Comparison of ENCODE assay signal across 2 cellular contexts in the genomic region with DNA sequence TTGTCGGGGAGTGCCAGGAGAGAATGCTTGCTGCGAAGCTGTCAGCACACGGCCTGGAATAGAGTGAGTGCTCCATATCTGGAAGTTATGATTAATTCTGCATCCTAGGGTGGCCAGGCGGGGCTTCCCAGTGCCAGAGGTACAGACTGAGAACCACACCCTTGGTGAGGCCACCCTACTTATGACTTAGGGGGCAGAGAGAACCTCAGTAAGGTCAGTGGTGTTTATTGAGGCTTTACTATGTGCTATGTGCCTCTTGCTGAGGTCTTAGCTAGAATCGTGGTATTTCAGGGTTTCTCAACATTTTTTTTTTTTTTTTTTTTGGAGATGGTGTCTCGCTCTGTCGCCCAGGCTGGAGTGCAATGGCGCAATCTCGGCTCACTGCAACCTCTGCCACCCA.
A peak's percentile ranks its signal among the peaks of the same experiment; 100 is the strongest.
TF ChIP-seq lines count a peak whose summit lies in the region.

No MANE protein-coding gene starts in this region.

TF ChIP-seq in K562, 482 proteins besides CTCF, POLR2A, EP300 and RAD21:
- TF ChIP-seq MYC (IDR thresholded peaks at IDR 0.05; ENCODE audit: low read depth, low read length) (0 out of 2 replicates have a peak, but pooled peaks have one; percentile 4), MYC (CRISPR knock-in tag; IDR thresholded peaks at IDR 0.05; ENCODE audit: borderline replicate concordance, low read depth) (no peak), ELF1 (tag; IDR thresholded peaks at IDR 0.05) (peak; percentile 15), NR2C2 (CRISPR knock-in tag; IDR thresholded peaks at IDR 0.05) (no peak), NR2C2 (tag; IDR thresholded peaks at IDR 0.05) (0 out of 2 replicates have a peak, but pooled peaks have one; percentile 22), ZNF766 (CRISPR knock-in tag; conservative IDR thresholded peaks at IDR 0.05) (0 out of 2 replicates have a peak, but pooled peaks have one; percentile 4), BCOR (IDR thresholded peaks at IDR 0.05) (no peak)
- TF ChIP-seq, protein P1, sequence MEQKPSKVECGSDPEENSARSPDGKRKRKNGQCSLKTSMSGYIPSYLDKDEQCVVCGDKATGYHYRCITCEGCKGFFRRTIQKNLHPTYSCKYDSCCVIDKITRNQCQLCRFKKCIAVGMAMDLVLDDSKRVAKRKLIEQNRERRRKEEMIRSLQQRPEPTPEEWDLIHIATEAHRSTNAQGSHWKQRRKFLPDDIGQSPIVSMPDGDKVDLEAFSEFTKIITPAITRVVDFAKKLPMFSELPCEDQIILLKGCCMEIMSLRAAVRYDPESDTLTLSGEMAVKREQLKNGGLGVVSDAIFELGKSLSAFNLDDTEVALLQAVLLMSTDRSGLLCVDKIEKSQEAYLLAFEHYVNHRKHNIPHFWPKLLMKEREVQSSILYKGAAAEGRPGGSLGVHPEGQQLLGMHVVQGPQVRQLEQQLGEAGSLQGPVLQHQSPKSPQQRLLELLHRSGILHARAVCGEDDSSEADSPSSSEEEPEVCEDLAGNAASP (IDR thresholded peaks at IDR 0.05), result no peak

TF ChIP-seq in WTC11, 78 proteins besides CTCF, POLR2A, EP300 and RAD21:
- TF ChIP-seq, protein P2, sequence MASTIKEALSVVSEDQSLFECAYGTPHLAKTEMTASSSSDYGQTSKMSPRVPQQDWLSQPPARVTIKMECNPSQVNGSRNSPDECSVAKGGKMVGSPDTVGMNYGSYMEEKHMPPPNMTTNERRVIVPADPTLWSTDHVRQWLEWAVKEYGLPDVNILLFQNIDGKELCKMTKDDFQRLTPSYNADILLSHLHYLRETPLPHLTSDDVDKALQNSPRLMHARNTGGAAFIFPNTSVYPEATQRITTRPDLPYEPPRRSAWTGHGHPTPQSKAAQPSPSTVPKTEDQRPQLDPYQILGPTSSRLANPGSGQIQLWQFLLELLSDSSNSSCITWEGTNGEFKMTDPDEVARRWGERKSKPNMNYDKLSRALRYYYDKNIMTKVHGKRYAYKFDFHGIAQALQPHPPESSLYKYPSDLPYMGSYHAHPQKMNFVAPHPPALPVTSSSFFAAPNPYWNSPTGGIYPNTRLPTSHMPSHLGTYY (CRISPR knock-in tag; IDR thresholded peaks at IDR 0.05), result no peak
- TF ChIP-seq ZNF396 (CRISPR knock-in tag; IDR thresholded peaks at IDR 0.05; ENCODE audit: borderline replicate concordance) (no peak), NFE2L1 (CRISPR knock-in tag; IDR thresholded peaks at IDR 0.05) (no peak), NR1H2 (CRISPR knock-in tag; IDR thresholded peaks at IDR 0.05) (no peak), MXD4 (CRISPR knock-in tag; IDR thresholded peaks at IDR 0.05; ENCODE audit: borderline replicate concordance) (no peak), SMAD4 (CRISPR knock-in tag; IDR thresholded peaks at IDR 0.05) (no peak), GRHL2 (CRISPR knock-in tag; IDR thresholded peaks at IDR 0.05; ENCODE audit: insufficient replicate concordance, severe bottlenecking) (no peak)
- TF ChIP-seq, protein P3, sequence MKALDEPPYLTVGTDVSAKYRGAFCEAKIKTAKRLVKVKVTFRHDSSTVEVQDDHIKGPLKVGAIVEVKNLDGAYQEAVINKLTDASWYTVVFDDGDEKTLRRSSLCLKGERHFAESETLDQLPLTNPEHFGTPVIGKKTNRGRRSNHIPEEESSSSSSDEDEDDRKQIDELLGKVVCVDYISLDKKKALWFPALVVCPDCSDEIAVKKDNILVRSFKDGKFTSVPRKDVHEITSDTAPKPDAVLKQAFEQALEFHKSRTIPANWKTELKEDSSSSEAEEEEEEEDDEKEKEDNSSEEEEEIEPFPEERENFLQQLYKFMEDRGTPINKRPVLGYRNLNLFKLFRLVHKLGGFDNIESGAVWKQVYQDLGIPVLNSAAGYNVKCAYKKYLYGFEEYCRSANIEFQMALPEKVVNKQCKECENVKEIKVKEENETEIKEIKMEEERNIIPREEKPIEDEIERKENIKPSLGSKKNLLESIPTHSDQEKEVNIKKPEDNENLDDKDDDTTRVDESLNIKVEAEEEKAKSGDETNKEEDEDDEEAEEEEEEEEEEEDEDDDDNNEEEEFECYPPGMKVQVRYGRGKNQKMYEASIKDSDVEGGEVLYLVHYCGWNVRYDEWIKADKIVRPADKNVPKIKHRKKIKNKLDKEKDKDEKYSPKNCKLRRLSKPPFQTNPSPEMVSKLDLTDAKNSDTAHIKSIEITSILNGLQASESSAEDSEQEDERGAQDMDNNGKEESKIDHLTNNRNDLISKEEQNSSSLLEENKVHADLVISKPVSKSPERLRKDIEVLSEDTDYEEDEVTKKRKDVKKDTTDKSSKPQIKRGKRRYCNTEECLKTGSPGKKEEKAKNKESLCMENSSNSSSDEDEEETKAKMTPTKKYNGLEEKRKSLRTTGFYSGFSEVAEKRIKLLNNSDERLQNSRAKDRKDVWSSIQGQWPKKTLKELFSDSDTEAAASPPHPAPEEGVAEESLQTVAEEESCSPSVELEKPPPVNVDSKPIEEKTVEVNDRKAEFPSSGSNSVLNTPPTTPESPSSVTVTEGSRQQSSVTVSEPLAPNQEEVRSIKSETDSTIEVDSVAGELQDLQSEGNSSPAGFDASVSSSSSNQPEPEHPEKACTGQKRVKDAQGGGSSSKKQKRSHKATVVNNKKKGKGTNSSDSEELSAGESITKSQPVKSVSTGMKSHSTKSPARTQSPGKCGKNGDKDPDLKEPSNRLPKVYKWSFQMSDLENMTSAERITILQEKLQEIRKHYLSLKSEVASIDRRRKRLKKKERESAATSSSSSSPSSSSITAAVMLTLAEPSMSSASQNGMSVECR (CRISPR knock-in tag; IDR thresholded peaks at IDR 0.05; ENCODE audit: borderline replicate concordance), result no peak
- TF ChIP-seq, protein P4, sequence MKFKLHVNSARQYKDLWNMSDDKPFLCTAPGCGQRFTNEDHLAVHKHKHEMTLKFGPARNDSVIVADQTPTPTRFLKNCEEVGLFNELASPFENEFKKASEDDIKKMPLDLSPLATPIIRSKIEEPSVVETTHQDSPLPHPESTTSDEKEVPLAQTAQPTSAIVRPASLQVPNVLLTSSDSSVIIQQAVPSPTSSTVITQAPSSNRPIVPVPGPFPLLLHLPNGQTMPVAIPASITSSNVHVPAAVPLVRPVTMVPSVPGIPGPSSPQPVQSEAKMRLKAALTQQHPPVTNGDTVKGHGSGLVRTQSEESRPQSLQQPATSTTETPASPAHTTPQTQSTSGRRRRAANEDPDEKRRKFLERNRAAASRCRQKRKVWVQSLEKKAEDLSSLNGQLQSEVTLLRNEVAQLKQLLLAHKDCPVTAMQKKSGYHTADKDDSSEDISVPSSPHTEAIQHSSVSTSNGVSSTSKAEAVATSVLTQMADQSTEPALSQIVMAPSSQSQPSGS (CRISPR knock-in tag; IDR thresholded peaks at IDR 0.05; ENCODE audit: borderline replicate concordance, low read depth), result no peak
- TF ChIP-seq, protein P5, sequence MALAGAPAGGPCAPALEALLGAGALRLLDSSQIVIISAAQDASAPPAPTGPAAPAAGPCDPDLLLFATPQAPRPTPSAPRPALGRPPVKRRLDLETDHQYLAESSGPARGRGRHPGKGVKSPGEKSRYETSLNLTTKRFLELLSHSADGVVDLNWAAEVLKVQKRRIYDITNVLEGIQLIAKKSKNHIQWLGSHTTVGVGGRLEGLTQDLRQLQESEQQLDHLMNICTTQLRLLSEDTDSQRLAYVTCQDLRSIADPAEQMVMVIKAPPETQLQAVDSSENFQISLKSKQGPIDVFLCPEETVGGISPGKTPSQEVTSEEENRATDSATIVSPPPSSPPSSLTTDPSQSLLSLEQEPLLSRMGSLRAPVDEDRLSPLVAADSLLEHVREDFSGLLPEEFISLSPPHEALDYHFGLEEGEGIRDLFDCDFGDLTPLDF (CRISPR knock-in tag; IDR thresholded peaks at IDR 0.05), result no peak
- TF ChIP-seq, protein P6, sequence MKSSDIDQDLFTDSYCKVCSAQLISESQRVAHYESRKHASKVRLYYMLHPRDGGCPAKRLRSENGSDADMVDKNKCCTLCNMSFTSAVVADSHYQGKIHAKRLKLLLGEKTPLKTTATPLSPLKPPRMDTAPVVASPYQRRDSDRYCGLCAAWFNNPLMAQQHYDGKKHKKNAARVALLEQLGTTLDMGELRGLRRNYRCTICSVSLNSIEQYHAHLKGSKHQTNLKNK (CRISPR knock-in tag; IDR thresholded peaks at IDR 0.05), result no peak
- TF ChIP-seq, protein P7, sequence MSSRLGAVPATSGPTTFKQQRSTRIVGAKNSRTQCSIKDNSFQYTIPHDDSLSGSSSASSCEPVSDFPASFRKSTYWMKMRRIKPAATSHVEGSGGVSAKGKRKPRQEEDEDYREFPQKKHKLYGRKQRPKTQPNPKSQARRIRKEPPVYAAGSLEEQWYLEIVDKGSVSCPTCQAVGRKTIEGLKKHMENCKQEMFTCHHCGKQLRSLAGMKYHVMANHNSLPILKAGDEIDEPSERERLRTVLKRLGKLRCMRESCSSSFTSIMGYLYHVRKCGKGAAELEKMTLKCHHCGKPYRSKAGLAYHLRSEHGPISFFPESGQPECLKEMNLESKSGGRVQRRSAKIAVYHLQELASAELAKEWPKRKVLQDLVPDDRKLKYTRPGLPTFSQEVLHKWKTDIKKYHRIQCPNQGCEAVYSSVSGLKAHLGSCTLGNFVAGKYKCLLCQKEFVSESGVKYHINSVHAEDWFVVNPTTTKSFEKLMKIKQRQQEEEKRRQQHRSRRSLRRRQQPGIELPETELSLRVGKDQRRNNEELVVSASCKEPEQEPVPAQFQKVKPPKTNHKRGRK (CRISPR knock-in tag; IDR thresholded peaks at IDR 0.05; ENCODE audit: borderline replicate concordance), result no peak
- TF ChIP-seq, protein P8, sequence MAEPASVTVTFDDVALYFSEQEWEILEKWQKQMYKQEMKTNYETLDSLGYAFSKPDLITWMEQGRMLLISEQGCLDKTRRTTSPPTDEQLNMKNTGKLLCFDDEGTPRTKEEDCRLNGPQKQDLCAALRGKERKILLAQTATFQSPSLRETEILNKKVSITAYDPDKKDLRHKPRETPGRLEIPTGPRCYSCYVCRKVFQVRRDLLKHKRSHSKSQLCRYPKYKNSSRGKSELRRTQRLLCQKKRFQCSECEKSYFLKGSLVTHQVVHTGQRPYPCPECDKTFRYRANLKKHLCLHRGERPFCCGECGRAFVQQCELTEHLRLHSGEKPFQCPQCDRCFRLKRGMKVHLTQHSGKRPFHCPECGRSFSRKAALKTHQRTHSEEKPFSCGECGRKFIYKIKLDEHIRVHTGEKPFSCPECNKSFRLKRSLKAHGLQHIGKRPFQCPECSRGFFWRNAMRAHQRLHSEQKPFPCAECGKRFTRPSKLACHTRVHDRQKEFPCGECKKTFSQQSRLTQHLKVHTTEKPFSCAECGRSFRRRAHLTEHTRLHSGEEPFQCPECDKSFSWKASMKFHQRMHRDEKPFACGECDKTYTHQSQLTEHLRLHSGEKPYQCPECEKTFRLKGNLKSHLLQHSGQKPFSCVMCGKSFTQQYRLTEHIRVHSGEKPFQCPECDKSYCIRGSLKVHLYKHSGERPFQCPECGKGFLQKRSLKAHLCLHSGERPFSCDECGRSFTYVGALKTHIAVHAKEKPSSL (CRISPR knock-in tag; conservative IDR thresholded peaks at IDR 0.05), result no peak
- TF ChIP-seq, protein P9, sequence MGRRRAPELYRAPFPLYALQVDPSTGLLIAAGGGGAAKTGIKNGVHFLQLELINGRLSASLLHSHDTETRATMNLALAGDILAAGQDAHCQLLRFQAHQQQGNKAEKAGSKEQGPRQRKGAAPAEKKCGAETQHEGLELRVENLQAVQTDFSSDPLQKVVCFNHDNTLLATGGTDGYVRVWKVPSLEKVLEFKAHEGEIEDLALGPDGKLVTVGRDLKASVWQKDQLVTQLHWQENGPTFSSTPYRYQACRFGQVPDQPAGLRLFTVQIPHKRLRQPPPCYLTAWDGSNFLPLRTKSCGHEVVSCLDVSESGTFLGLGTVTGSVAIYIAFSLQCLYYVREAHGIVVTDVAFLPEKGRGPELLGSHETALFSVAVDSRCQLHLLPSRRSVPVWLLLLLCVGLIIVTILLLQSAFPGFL (CRISPR knock-in tag; IDR thresholded peaks at IDR 0.05; ENCODE audit: borderline replicate concordance), result no peak
